8 cellular contexts compared by ENCODE assay signal in the genomic region with DNA sequence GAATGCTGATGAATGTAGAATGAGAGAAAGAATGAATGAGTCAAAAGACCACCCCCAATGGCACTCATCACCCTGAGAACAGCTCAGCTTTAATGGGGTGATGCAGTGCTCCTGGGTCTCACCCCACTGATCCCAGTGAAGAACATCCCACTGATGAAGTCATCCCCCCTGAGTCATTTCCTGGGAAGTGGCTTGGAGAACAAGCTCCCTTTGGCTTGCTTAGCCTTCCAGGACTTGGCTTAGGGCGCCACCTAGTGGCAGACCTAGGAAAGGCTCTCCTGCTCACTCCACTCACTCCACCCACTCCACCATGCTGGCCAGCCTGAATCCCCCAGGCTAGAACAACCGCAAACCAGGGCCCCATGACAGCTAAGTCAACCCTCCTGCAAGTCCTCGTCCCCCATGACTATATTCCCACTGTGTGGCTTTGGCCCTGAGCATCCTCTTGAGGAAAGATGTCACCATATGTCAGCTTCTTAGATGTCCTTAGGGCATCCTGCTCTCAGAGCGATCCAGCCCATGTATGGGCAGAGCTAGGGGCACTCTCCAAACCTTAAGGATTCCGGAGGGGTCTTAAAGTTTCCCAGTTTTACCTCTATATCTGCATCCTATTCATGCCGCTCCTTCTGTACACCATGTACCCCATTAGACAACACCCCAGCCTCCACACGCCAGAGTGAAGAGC. TPM values are rescaled to one million over a fixed set of nuclear protein-coding genes. Genes with fewer than 3 reads are reported as not detected.
DNase-seq lines count a peak whose midpoint lies in the region; ATAC-seq and TF ChIP-seq lines count a peak whose summit lies in the region.

No MANE protein-coding gene starts in this region.

- no peaks in the 10 kb centered on the region for H4K20me1 ChIP-seq in SU-DHL-6 (ENCODE audit: low read depth, low read length)

- peak overlapping the region; percentile 67 for H3K27ac Mint-ChIP-seq in activated naive CD8-positive, alpha-beta T cell treated with anti-CD3 and anti-CD28 coated beads, Interleukin-2, amount 10 ng/mL, durations not matched to agents 7 days and 5 days

- H3K27me3 Mint-ChIP-seq in activated naive CD8-positive, alpha-beta T cell treated with anti-CD3 and anti-CD28 coated beads, Interleukin-2, amount 10 ng/mL, durations not matched to agents 7 days and 5 days: no peaks in the 10 kb centered on the region

- 40% methylated on average over 7 of the region's 7 CpGs for WGBS in prostate gland

- H3F3A ChIP-seq in SU-DHL-6 (ENCODE audit: insufficient read depth): peaks cover 8% of the 10 kb centered on the region; the same call in 1 of the 2 replicates

- H3K9me3 ChIP-seq in SU-DHL-6 (ENCODE audit: insufficient read depth, low read length): no peaks in the 10 kb centered on the region
- no peaks in the 10 kb centered on the region for H3K9me3 ChIP-seq in cardiac muscle cell (ENCODE audit: low read depth)
- no peaks in the 10 kb centered on the region for H3K9me3 ChIP-seq in prostate gland
- H3K9me3 ChIP-seq in vagina: no peaks in the 10 kb centered on the region

- intact Hi-C loops in prostate gland (cut with DNase I): loop anchor here (1.0 to 5.0 kb wide), 4 partner anchors 104 to 140 kb away; partner anchors contain the start of gene FXYD2
- intact Hi-C loops in vagina (cut with DNase I): loop anchor here (2.0 to 5.0 kb wide), 2 partner anchors 104 to 140 kb away; no protein-coding TSS in a partner anchor

- peaks cover 9% of the 10 kb centered on the region for H3K36me3 Mint-ChIP-seq in activated naive CD8-positive, alpha-beta T cell treated with anti-CD3 and anti-CD28 coated beads, Interleukin-2, amount 10 ng/mL, durations not matched to agents 7 days and 5 days

- no peaks in the 10 kb centered on the region for H3K9me2 ChIP-seq in SU-DHL-6 (replicated peaks; ENCODE audit: insufficient read depth, low read length)

- H3K27ac ChIP-seq in SU-DHL-6 (ENCODE audit: low read depth, low read length) (no peak overlapping the region), cardiac muscle cell (no peak overlapping the region), prostate gland (no peak overlapping the region), vagina (no peak overlapping the region)

- TF ChIP-seq POLR2A in prostate gland (IDR thresholded peaks at IDR 0.05): no peak
- no peak for TF ChIP-seq POLR2A in vagina (IDR thresholded peaks at IDR 0.05)

- DNase-seq in AG09319 (ENCODE audit: extremely low read depth, low read depth): peak; percentile 78
- peak; percentile 68 for DNase-seq in NCI-H1417 treated with DMSO at 0.1 percent for 48 hours (lab: John Stamatoyannopoulos, UW)
- DNase-seq in activated naive CD8-positive, alpha-beta T cell treated with anti-CD3 and anti-CD28 coated beads, Interleukin-2, amount 10 ng/mL, durations not matched to agents 7 days and 5 days: peak; percentile 89
- peak; percentile 90 to 93 for DNase-seq in cardiac muscle cell (ENCODE audit: low read depth in 1 of 2, low spot score in 1 of 2)
- peak; percentile 79 for DNase-seq in prostate gland (ENCODE audit: low spot score)
- DNase-seq in vagina (ENCODE audit: extremely low spot score in 2 of 2): peak in 1 of 2 donors; percentile 91

- H3K36me3 ChIP-seq in SU-DHL-6 (ENCODE audit: low read length): no peaks in the 10 kb centered on the region
- no peaks in the 10 kb centered on the region for H3K36me3 ChIP-seq in cardiac muscle cell
- no peaks in the 10 kb centered on the region for H3K36me3 ChIP-seq in prostate gland
- no peaks in the 10 kb centered on the region for H3K36me3 ChIP-seq in vagina

- H3K4me3 Mint-ChIP-seq in activated naive CD8-positive, alpha-beta T cell treated with anti-CD3 and anti-CD28 coated beads, Interleukin-2, amount 10 ng/mL, durations not matched to agents 7 days and 5 days: peak overlapping the region; percentile 1

- ATAC-seq in GM19452 (IDR thresholded peaks at IDR 0.05; ENCODE audit: unreplicated experiment): peak; percentile 47
- ATAC-seq in activated naive CD8-positive, alpha-beta T cell treated with anti-CD3 and anti-CD28 coated beads, Interleukin-2, amount 10 ng/mL, durations not matched to agents 7 days and 5 days (ENCODE audit: low read depth): peak; percentile 24

- no peak overlapping the region for H3K4me3 ChIP-seq in SU-DHL-6 (ENCODE audit: insufficient read depth, low read length, poor library complexity, severe bottlenecking)
- no peak overlapping the region for H3K4me3 ChIP-seq in cardiac muscle cell
- H3K4me3 ChIP-seq in prostate gland: no peak overlapping the region
- no peak overlapping the region for H3K4me3 ChIP-seq in vagina

- H3K9ac ChIP-seq in SU-DHL-6 (ENCODE audit: low read length): no peak overlapping the region

- H3K9me3 Mint-ChIP-seq in activated naive CD8-positive, alpha-beta T cell treated with anti-CD3 and anti-CD28 coated beads, Interleukin-2, amount 10 ng/mL, durations not matched to agents 7 days and 5 days: peaks cover 5% of the 10 kb centered on the region

- H3K27me3 ChIP-seq in SU-DHL-6 (ENCODE audit: low read length): no peaks in the 10 kb centered on the region
- H3K27me3 ChIP-seq in cardiac muscle cell: no peaks in the 10 kb centered on the region
- H3K27me3 ChIP-seq in prostate gland (replicated peaks; ENCODE audit: insufficient read depth): no peaks in the 10 kb centered on the region
- no peaks in the 10 kb centered on the region for H3K27me3 ChIP-seq in vagina

- H2AFZ ChIP-seq in SU-DHL-6 (ENCODE audit: low read depth, low read length, severe bottlenecking): no peak overlapping the region

- H3K4me1 Mint-ChIP-seq in activated naive CD8-positive, alpha-beta T cell treated with anti-CD3 and anti-CD28 coated beads, Interleukin-2, amount 10 ng/mL, durations not matched to agents 7 days and 5 days: peaks cover 78% of the 10 kb centered on the region

- H3K4me1 ChIP-seq in cardiac muscle cell (ENCODE audit: low read depth) (peaks cover 4% of the 10 kb centered on the region), prostate gland (replicated peaks) (no peaks in the 10 kb centered on the region), vagina (no peaks in the 10 kb centered on the region)

- POLR2A ChIA-PET in activated naive CD8-positive, alpha-beta T cell treated with anti-CD3 and anti-CD28 coated beads, Interleukin-2, amount 10 ng/mL, durations not matched to agents 7 days and 5 days (lab: Charles Lee): interaction anchor here (0.5 to 13.6 kb wide), 11 partner anchors 9 to 931 kb away, joined by 3 to 608 read pairs (median 5); partner anchors contain the start of genes FXYD2 and IL10RA

- no peaks in the 10 kb centered on the region for H3K79me2 ChIP-seq in SU-DHL-6 (ENCODE audit: insufficient read depth, low read length)

- no peak overlapping the region for H3K4me2 ChIP-seq in SU-DHL-6 (ENCODE audit: low read depth, low read length, poor library complexity, severe bottlenecking)

- peak; percentile 98 for TF ChIP-seq CTCF in AG09319 (IDR thresholded peaks at IDR 0.05; ENCODE audit: low read depth, low read length)
- peak; percentile 90 for TF ChIP-seq CTCF in SU-DHL-6 (IDR thresholded peaks at IDR 0.05; ENCODE audit: insufficient read depth, low read length, poor library complexity, severe bottlenecking)
- peak; percentile 96 for TF ChIP-seq CTCF in cardiac muscle cell (IDR thresholded peaks at IDR 0.05; ENCODE audit: low read depth, low read length)
- peak; percentile 93 to 98 (median 96) for TF ChIP-seq CTCF in prostate gland (IDR thresholded peaks at IDR 0.05)
- TF ChIP-seq CTCF in vagina (IDR thresholded peaks at IDR 0.05): peak; percentile 94 to 98 (median 95)

RNA-seq across cellular contexts. Expression of gene TMPRSS13, which starts 17.8 kb away (rescaled TPM):
- total RNA-seq in activated naive CD8-positive, alpha-beta T cell treated with anti-CD3 and anti-CD28 coated beads, Interleukin-2, amount 10 ng/mL, durations not matched to agents 7 days and 5 days: 1 to 10 TPM; 2.7 to 5.0 TPM
- total RNA-seq in cardiac muscle cell (0.04 and 0.66 TPM in 2 replicates), prostate gland (10 to 100 TPM in 1 of 2 donors, 1 to 10 TPM in 1; 1.2 to 14.7 TPM), vagina (9.6 TPM)
- polyA plus RNA-seq in cardiac muscle cell: 0.40 TPM in 1 of 2 replicates, not detected in the other

RNA-seq across cellular contexts. Expression of gene IL10RA, which starts 39.2 kb away (rescaled TPM):
- total RNA-seq in activated naive CD8-positive, alpha-beta T cell treated with anti-CD3 and anti-CD28 coated beads, Interleukin-2, amount 10 ng/mL, durations not matched to agents 7 days and 5 days: 100 to 1,000 TPM; 304 TPM
- total RNA-seq in cardiac muscle cell (not detected in 2 replicates), prostate gland (10 to 100 TPM in 1 of 2 donors, 1 to 10 TPM in 1; 4.5 to 10.7 TPM), vagina (29.0 TPM)
- not detected in 2 replicates for polyA plus RNA-seq in cardiac muscle cell

Comparison
In these comparisons a context has a peak if more than half of its experiments do, and no peak if none do; other contexts are left out.
1. RNA of gene IL10RA, which starts 39.2 kb away (total RNA-seq): 304 TPM in activated naive CD8-positive, alpha-beta T cell treated with anti-CD3 and anti-CD28 coated beads, Interleukin-2, amount 10 ng/mL, durations not matched to agents 7 days and 5 days; 29.0 TPM in vagina (single experiment), 4.5 to 10.7 TPM in prostate gland and not detected in cardiac muscle cell; every median in the first group is over 10 times any median in the second.
2. Peak in every context shown above with its lines, with median percentiles within 50 percentile points of each other: CTCF ChIP-seq.